ENCODE assay signal across 8 cellular contexts in genomic region chr15:90903733-90904536, GRCh38. TPM values are rescaled to one million over a fixed set of nuclear protein-coding genes. Genes with fewer than 3 reads are reported as not detected.
A peak's percentile ranks its signal among the peaks of the same experiment; 100 is the strongest.
DNase-seq lines count a peak whose midpoint lies in the region; ATAC-seq and TF ChIP-seq lines count a peak whose summit lies in the region.

No MANE protein-coding gene starts in this region.

- no peak overlapping the region for H2BK12ac ChIP-seq in mesenchymal stem cell (ENCODE audit: low read length in 2 of 2)

- 53% methylated on average over 15 of the region's 18 CpGs for WGBS in mesenchymal stem cell
- WGBS in aorta, 2 donors = 63 to 69% methylated on average over 18 of the region's 18 CpGs

- DNase-seq in GM12865 (ENCODE audit: low read depth) (peak; percentile 46), NCI-H510A (lab: John Stamatoyannopoulos, UW) (peak; percentile 43), chondrocyte (ENCODE audit: low spot score) (no peak), mesenchymal stem cell (peak; percentile 24), aorta (peak in 1 of 2 donors; percentile 37), NCI-H1436 treated with DMSO at 0.1 percent for 48 hours (lab: John Stamatoyannopoulos, UW) (no peak)

- H3K4me1 ChIP-seq in mesenchymal stem cell (ENCODE audit: control insufficient read depth, insufficient read depth, low read depth, low read length) = peaks cover 9% of the 10 kb centered on the region
- H3K4me1 ChIP-seq in aorta (ENCODE audit: control insufficient read depth in 1 of 2, insufficient read depth in 2 of 2, low read length in 2 of 2) = no peaks in the 10 kb centered on the region

- no peaks in the 10 kb centered on the region for H3K9me3 ChIP-seq in mesenchymal stem cell (ENCODE audit: control insufficient read depth, low read length)
- H3K9me3 ChIP-seq in aorta (ENCODE audit: control insufficient read depth, low read length) = no peaks in the 10 kb centered on the region

- peaks cover 7% of the 10 kb centered on the region for H3K79me1 ChIP-seq in mesenchymal stem cell (replicated peaks; ENCODE audit: low read length, poor library complexity, severe bottlenecking)

- H2BK120ac ChIP-seq in mesenchymal stem cell (ENCODE audit: low read depth, low read length) = no peak overlapping the region

- no peaks in the 10 kb centered on the region for H3K27me3 Mint-ChIP-seq in chondrocyte (ENCODE audit: low read depth)

- peaks cover 20% of the 10 kb centered on the region for H3K4me1 Mint-ChIP-seq in chondrocyte (ENCODE audit: low read depth)

- intact Hi-C loops in aorta (cut with DNase I) = loop anchor here (1.0 to 2.0 kb wide), 2 partner anchors 25 to 27 kb away; no protein-coding TSS in a partner anchor

- peak overlapping the region; percentile 74 for H3K4me2 ChIP-seq in mesenchymal stem cell (ENCODE audit: low read length, poor library complexity, severe bottlenecking)

- H3K27ac Mint-ChIP-seq in chondrocyte (ENCODE audit: unreplicated experiment) = no peak overlapping the region

- H3K4me3 ChIP-seq in GM12865 (ENCODE audit: low read depth, low read length) (peak overlapping the region; percentile 73), mesenchymal stem cell (ENCODE audit: insufficient read depth in 1 of 2, low read depth in 1 of 2, low read length in 2 of 2) (peak overlapping the region in 1 of 2 experiments; percentile 86), aorta (ENCODE audit: low read length in 2 of 2) (peak overlapping the region; percentile 77 to 90)

- H4K8ac ChIP-seq in mesenchymal stem cell (ENCODE audit: low read length) = no peak overlapping the region

- TF ChIP-seq CTCF in GM12865 (IDR thresholded peaks at IDR 0.05; ENCODE audit: insufficient read depth, low read depth, low read length, missing control alignments) = peak; percentile 12
- TF ChIP-seq CTCF in chondrocyte (IDR thresholded peaks at IDR 0.05) = no peak

- peak overlapping the region; percentile 82 for H3K9ac ChIP-seq in mesenchymal stem cell (ENCODE audit: low read length)

- no peak overlapping the region for H3K14ac ChIP-seq in mesenchymal stem cell (ENCODE audit: low read length in 2 of 2)

- peaks cover 23% of the 10 kb centered on the region for H3K36me3 Mint-ChIP-seq in chondrocyte (ENCODE audit: low read depth)

- H4K91ac ChIP-seq in mesenchymal stem cell (ENCODE audit: low read length) = no peak overlapping the region

- H3K4ac ChIP-seq in mesenchymal stem cell (ENCODE audit: low read depth in 1 of 2, low read length in 2 of 2) = no peak overlapping the region

- no peak overlapping the region for H3K18ac ChIP-seq in mesenchymal stem cell (ENCODE audit: low read depth in 1 of 2, low read length in 2 of 2)

- H3K9me3 Mint-ChIP-seq in chondrocyte (ENCODE audit: low read depth) = no peaks in the 10 kb centered on the region

- no peak overlapping the region for H2BK5ac ChIP-seq in mesenchymal stem cell (ENCODE audit: low read depth, low read length, poor library complexity, severe bottlenecking)

- H2BK15ac ChIP-seq in mesenchymal stem cell (ENCODE audit: low read depth, poor library complexity, severe bottlenecking) = no peak overlapping the region

- peak overlapping the region; percentile 74 for H3K4me3 Mint-ChIP-seq in chondrocyte (ENCODE audit: unreplicated experiment)

- H3K36me3 ChIP-seq in mesenchymal stem cell (ENCODE audit: control insufficient read depth in 1 of 2, insufficient read depth in 2 of 2, low read depth in 1 of 2, low read length in 2 of 2) (peaks cover 25 to 31% of the 10 kb centered on the region in 2 experiments), aorta (ENCODE audit: control insufficient read depth in 1 of 2, insufficient read depth in 2 of 2, low read length in 1 of 2) (peaks cover 0 to 7% of the 10 kb centered on the region in 2 donors)

- no peak overlapping the region for H2AFZ ChIP-seq in mesenchymal stem cell (ENCODE audit: low read depth, low read length)

- ATAC-seq in aorta (ENCODE audit: low FRiP score) (no peak), GM18505 (IDR thresholded peaks at IDR 0.05; ENCODE audit: unreplicated experiment) (no peak), HG03097 (IDR thresholded peaks at IDR 0.05; ENCODE audit: low FRiP score, unreplicated experiment) (no peak)

- no peak overlapping the region for H2AK5ac ChIP-seq in mesenchymal stem cell (ENCODE audit: low read length, severe bottlenecking)

- H3K27ac ChIP-seq in mesenchymal stem cell (ENCODE audit: low read length, poor library complexity, severe bottlenecking) = no peak overlapping the region
- peak overlapping the region in 1 of 2 donors; percentile 95 for H3K27ac ChIP-seq in aorta (ENCODE audit: low read depth in 1 of 2, low read length in 2 of 2)

- TF ChIP-seq POLR2A in GM18505 (IDR thresholded peaks at IDR 0.05; ENCODE audit: borderline replicate concordance, extremely low read depth, insufficient read depth, insufficient read length) = no peak

- no peak overlapping the region for H3K23ac ChIP-seq in mesenchymal stem cell (ENCODE audit: low read length in 2 of 2)

- H3K27me3 ChIP-seq in mesenchymal stem cell (ENCODE audit: control insufficient read depth in 1 of 2, insufficient read depth in 1 of 2, low read length in 2 of 2) (no peaks in the 10 kb centered on the region), aorta (ENCODE audit: control insufficient read depth in 1 of 2, insufficient read depth in 2 of 2, low read length in 1 of 2) (no peaks in the 10 kb centered on the region)

RNA-seq across cellular contexts. Expression of gene MAN2A2, which starts 0.8 kb away (rescaled TPM):
- total RNA-seq in chondrocyte (49.4 to 57.0 TPM (median 51.4 TPM) in 3 replicates), aorta (10 to 100 TPM; 56.7 to 82.4 TPM)
- polyA plus RNA-seq in mesenchymal stem cell (2013, experiment 1 of 2) = 23.9 TPM
- polyA plus RNA-seq in mesenchymal stem cell (2013, experiment 2 of 2) = 23.2 TPM
- 10 to 100 TPM; 19.2 to 49.2 TPM for polyA plus RNA-seq in aorta

RNA-seq across cellular contexts. Expression of gene FES, which starts 19.6 kb away (rescaled TPM):
- total RNA-seq in chondrocyte (2.4 to 2.7 TPM (median 2.4 TPM) in 3 replicates), aorta (10 to 100 TPM; 39.8 to 68.3 TPM)
- 5.5 TPM for polyA plus RNA-seq in mesenchymal stem cell (2013, experiment 1 of 2)
- polyA plus RNA-seq in mesenchymal stem cell (2013, experiment 2 of 2) = 5.3 TPM
- 10 to 100 TPM; 11.6 to 26.4 TPM for polyA plus RNA-seq in aorta

RNA-seq across cellular contexts. Expression of gene HDDC3, which starts 28.4 kb away (rescaled TPM):
- total RNA-seq in chondrocyte (10.5 to 12.2 TPM (median 10.8 TPM) in 3 replicates), aorta (1 to 10 TPM; 7.3 to 7.7 TPM)
- polyA plus RNA-seq in mesenchymal stem cell (2013, experiment 1 of 2) = 7.3 TPM
- 7.2 TPM for polyA plus RNA-seq in mesenchymal stem cell (2013, experiment 2 of 2)
- 10 to 100 TPM in 1 of 2 donors, 1 to 10 TPM in 1; 6.5 to 15.3 TPM for polyA plus RNA-seq in aorta

RNA-seq across cellular contexts. Expression of gene UNC45A, which starts 31.1 kb away (rescaled TPM):
- 70.9 to 85.7 TPM (median 73.2 TPM) in 3 replicates for total RNA-seq in chondrocyte
- polyA plus RNA-seq in mesenchymal stem cell (2013, experiment 1 of 2) = 30.4 TPM
- 28.6 TPM for polyA plus RNA-seq in mesenchymal stem cell (2013, experiment 2 of 2)
- total RNA-seq in aorta = 10 to 100 TPM; 65.5 to 90.1 TPM
- polyA plus RNA-seq in aorta = 10 to 100 TPM; 34.6 to 96.7 TPM

RNA-seq across cellular contexts. Expression of gene FURIN, which starts 35.5 kb away (rescaled TPM):
- 66.2 to 118 TPM (median 71.1 TPM) in 3 replicates for total RNA-seq in chondrocyte
- polyA plus RNA-seq in mesenchymal stem cell (2013, experiment 1 of 2) = 58.9 TPM
- polyA plus RNA-seq in mesenchymal stem cell (2013, experiment 2 of 2) = 58.5 TPM
- 10 to 100 TPM; 62.3 to 65.8 TPM for total RNA-seq in aorta
- 10 to 100 TPM; 20.9 to 26.0 TPM for polyA plus RNA-seq in aorta

Comparison
In these comparisons a context has a peak if more than half of its experiments do, and no peak if none do; other contexts are left out.
1. DNase-seq: peak in GM12865 (single experiment), NCI-H510A (single experiment) and mesenchymal stem cell (single experiment); none in chondrocyte (single experiment) and NCI-H1436 treated with DMSO at 0.1 percent for 48 hours (single experiment).
2. RNA of gene FES, which starts 19.6 kb away (total RNA-seq): 39.8 to 68.3 TPM in aorta; 2.4 to 2.7 TPM in chondrocyte; every median in the first group is over 10 times any median in the second.